25 cellular contexts compared by ENCODE assay signal in the genomic region with DNA sequence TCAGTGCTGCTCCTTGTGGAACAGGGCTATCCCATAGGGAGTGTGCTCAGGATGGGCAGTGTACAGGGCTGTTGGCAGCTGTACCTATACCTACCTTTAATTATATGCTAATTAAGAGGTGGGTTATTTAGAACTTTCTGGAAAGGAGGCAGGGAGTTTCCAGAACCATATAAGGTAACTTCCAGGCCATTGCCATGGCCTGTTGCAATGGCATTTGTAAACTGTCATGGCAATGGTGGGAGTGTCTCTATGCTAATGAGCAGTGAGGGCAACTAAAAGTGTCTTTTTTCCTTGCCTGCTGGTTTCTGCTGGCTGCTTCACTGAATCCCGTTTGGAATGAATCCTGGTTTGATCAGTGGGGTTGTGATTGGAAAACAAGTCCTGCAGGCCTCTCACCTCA.
"Had no signal": no experiment of that assay in that cellular context is flagged by ENCODE, and none has a peak within 500 bp of the region (broad histone marks: within the 10 kb centered on the region; RNA-seq: fewer than 3 reads in every experiment).

No MANE protein-coding gene starts in this region.

- H3K9me3 ChIP-seq: breast epithelium, esophagus squamous epithelium, gastrocnemius medialis, heart left ventricle, neutrophil, pancreas, psoas muscle, tibial artery had no signal

- H3K27me3 ChIP-seq: breast epithelium, dorsolateral prefrontal cortex, esophagus squamous epithelium, gastrocnemius medialis, heart left ventricle, neutrophil, pancreas, tibial artery had no signal

- H3K27ac ChIP-seq: breast epithelium, esophagus squamous epithelium, gastrocnemius medialis, heart left ventricle, neutrophil, pancreas, psoas muscle, tibial artery had no signal

- H3K36me3 Mint-ChIP-seq: activated naive CD8-positive, alpha-beta T cell; memory B cell; naive thymus-derived CD8-positive, alpha-beta T cell had no signal

- H3K36me3 ChIP-seq: breast epithelium, esophagus squamous epithelium, gastrocnemius medialis, heart left ventricle, neutrophil, pancreas, tibial artery had no signal

- ATAC-seq: gastrocnemius medialis; heart left ventricle; left cardiac atrium; naive thymus-derived CD8-positive, alpha-beta T cell; pancreas; psoas muscle; right cardiac atrium; stimulated activated effector memory CD8-positive, alpha-beta T cell treated with anti-CD3 and anti-CD28 coated beads, Interleukin-12 subunit alpha, Interleukin-12 subunit beta, amount 100 ng/mL, for 72 hours; stimulated activated naive CD8-positive, alpha-beta T cell treated with anti-CD3 and anti-CD28 coated beads, Interleukin-15, amount 100 ng/mL, for 72 hours had no signal

- H3K9me3 Mint-ChIP-seq: activated T-cell treated with anti-CD3 and anti-CD28 coated beads, Interleukin-2, amount 50 U/mL, for 24 hours; activated T-helper 2 cell treated with anti-CD3 and anti-CD28 coated beads, Interferon-gamma antibody, Interleukin-2, Interleukin-4, amounts not matched to agents 10 μg/mL and 5 μg/mL and 100 μg/mL, durations not matched to agents 14 hours and 24 hours and 36 hours; central memory CD8-positive, alpha-beta T cell; memory B cell; naive thymus-derived CD8-positive, alpha-beta T cell; stimulated activated effector memory CD8-positive, alpha-beta T cell treated with anti-CD3 and anti-CD28 coated beads, Interleukin-12 subunit alpha, Interleukin-12 subunit beta, amount 100 ng/mL, for 72 hours; stimulated activated naive CD8-positive, alpha-beta T cell treated with anti-CD3 and anti-CD28 coated beads, Interleukin-15, amount 100 ng/mL, for 72 hours had no signal

- H3K27me3 Mint-ChIP-seq: activated T-cell treated with anti-CD3 and anti-CD28 coated beads, Interleukin-2, amount 50 U/mL, for 24 hours; central memory CD8-positive, alpha-beta T cell; stimulated activated naive CD8-positive, alpha-beta T cell treated with anti-CD3 and anti-CD28 coated beads, Interleukin-15, amount 100 ng/mL, for 72 hours had no signal

- H3K4me3 ChIP-seq: breast epithelium, dorsolateral prefrontal cortex, esophagus squamous epithelium, gastrocnemius medialis, heart left ventricle, pancreas, psoas muscle, tibial artery had no signal

- H3K27ac Mint-ChIP-seq: activated naive CD8-positive, alpha-beta T cell; activated T-cell treated with anti-CD3 and anti-CD28 coated beads, Interleukin-2, amount 50 U/mL, for 24 hours; activated T-helper 2 cell treated with anti-CD3 and anti-CD28 coated beads, Interferon-gamma antibody, Interleukin-2, Interleukin-4, amounts not matched to agents 10 μg/mL and 5 μg/mL and 100 μg/mL, durations not matched to agents 14 hours and 24 hours and 36 hours; memory B cell; naive thymus-derived CD8-positive, alpha-beta T cell; stimulated activated effector memory CD8-positive, alpha-beta T cell treated with anti-CD3 and anti-CD28 coated beads, Interleukin-12 subunit alpha, Interleukin-12 subunit beta, amount 100 ng/mL, for 72 hours; stimulated activated naive CD8-positive, alpha-beta T cell treated with anti-CD3 and anti-CD28 coated beads, Interleukin-15, amount 100 ng/mL, for 72 hours had no signal

- H3K4me3 Mint-ChIP-seq: activated naive CD8-positive, alpha-beta T cell; activated T-cell treated with anti-CD3 and anti-CD28 coated beads, Interleukin-2, amount 50 U/mL, for 24 hours; central memory CD8-positive, alpha-beta T cell; memory B cell; stimulated activated effector memory CD8-positive, alpha-beta T cell treated with anti-CD3 and anti-CD28 coated beads, Interleukin-12 subunit alpha, Interleukin-12 subunit beta, amount 100 ng/mL, for 72 hours; stimulated activated naive CD8-positive, alpha-beta T cell treated with anti-CD3 and anti-CD28 coated beads, Interleukin-15, amount 100 ng/mL, for 72 hours had no signal

- DNase-seq: activated CD4-positive, alpha-beta T cell treated with anti-CD3 and anti-CD28 coated beads, Interleukin-2, amount 50 U/mL, for 4 hours; activated CD8-positive, alpha-beta memory T cell treated with anti-CD3 and anti-CD28 coated beads for 24 hours; activated CD8-positive, alpha-beta memory T cell treated with anti-CD3 and anti-CD28 coated beads, Interleukin-2, amount 50 U/mL, for 4 hours; activated naive CD4-positive, alpha-beta T cell; activated T-cell treated with anti-CD3 and anti-CD28 coated beads, Interleukin-2, amount 50 U/mL, for 24 hours; dorsolateral prefrontal cortex; esophagus squamous epithelium; gastrocnemius medialis; heart left ventricle; islet precursor cell; left cardiac atrium; naive thymus-derived CD8-positive, alpha-beta T cell; pancreas; psoas muscle; right cardiac atrium; stimulated activated CD4-positive, alpha-beta T cell treated with anti-CD3 and anti-CD28 coated beads, Interleukin-2, amount 100 ng/mL, for 24 hours; stimulated activated naive CD8-positive, alpha-beta T cell treated with anti-CD3 and anti-CD28 coated beads, Interleukin-15, amount 100 ng/mL, for 72 hours; tibial artery had no signal
